ENCODE assay signal across 8 cellular contexts in the genomic region with DNA sequence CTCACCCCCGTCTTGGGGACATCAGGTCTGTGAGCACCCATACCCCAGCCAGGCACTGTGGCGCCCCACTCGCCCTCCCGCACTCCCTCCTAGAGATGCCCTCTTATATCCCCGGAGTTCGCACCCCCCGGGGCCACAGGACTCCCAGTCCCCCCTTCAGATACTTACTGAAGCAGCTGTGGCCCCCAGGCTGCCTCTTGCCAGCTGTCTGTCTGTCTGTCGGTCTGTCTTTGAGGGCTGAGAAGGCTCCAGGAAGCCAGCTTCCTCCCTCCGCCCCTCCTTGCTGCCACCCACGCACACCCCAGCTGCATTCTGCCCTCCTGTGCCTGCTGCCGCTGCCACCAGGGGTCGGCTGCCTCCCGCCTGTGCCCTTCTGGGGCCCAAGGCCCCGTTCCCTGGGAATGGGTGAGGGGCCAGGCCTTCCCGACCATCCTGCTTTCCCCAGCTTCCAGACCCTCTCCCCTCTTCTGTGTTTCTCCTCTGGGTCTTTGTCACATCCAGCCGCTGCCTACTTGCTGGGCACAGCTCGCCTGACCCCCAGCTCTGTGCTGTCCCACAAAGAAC. TPM values are rescaled to one million over a fixed set of nuclear protein-coding genes. Genes with fewer than 3 reads are reported as not detected.
DNase-seq lines count a peak whose midpoint lies in the region; ATAC-seq and TF ChIP-seq lines count a peak whose summit lies in the region.

Gene PTPN7 (minus strand): TSS at position 226 of the 564 bp plus-strand sequence. CDS start 1,200 bp downstream, outside the sequence.

- H3K27me3 Mint-ChIP-seq in activated CD4-positive, alpha-beta memory T cell treated with anti-CD3 and anti-CD28 coated beads for 36 hours: no peaks in the 10 kb centered on the region

- H3K9me3 Mint-ChIP-seq in activated CD4-positive, alpha-beta memory T cell treated with anti-CD3 and anti-CD28 coated beads for 36 hours: no peaks in the 10 kb centered on the region

- peak within 1 kb of the TSS; percentile 89 for H3K4me3 Mint-ChIP-seq in activated CD4-positive, alpha-beta memory T cell treated with anti-CD3 and anti-CD28 coated beads for 36 hours

- no peak for TF ChIP-seq RAD21 in Ishikawa (IDR thresholded peaks at IDR 0.05; ENCODE audit: low read depth)

- H3K27ac Mint-ChIP-seq in activated CD4-positive, alpha-beta memory T cell treated with anti-CD3 and anti-CD28 coated beads for 36 hours: peak within 1 kb of the TSS; percentile 97

- intact Hi-C loops in activated CD4-positive, alpha-beta memory T cell treated with anti-CD3 and anti-CD28 coated beads for 36 hours (cut with micrococcal nuclease): loop anchor here (1.0 to 10.0 kb wide), 4 partner anchors 15 to 724 kb away; partner anchors contain the start of genes PCAT6, RABIF and TIMM17A

- TF ChIP-seq EP300 in Ishikawa (IDR thresholded peaks at IDR 0.05; ENCODE audit: borderline replicate concordance): no peak

- peak; percentile 74 for TF ChIP-seq POLR2A in GM19193 (IDR thresholded peaks at IDR 0.05; ENCODE audit: extremely low read depth, insufficient read depth, insufficient read length)

- H3K36me3 Mint-ChIP-seq in activated CD4-positive, alpha-beta memory T cell treated with anti-CD3 and anti-CD28 coated beads for 36 hours: peaks cover 38% of the 10 kb centered on the region

- CTCF ChIA-PET in activated CD4-positive, alpha-beta memory T cell treated with anti-CD3 and anti-CD28 coated beads for 36 hours (lab: Charles Lee): interaction anchor here (0.6 to 5.0 kb wide), 15 partner anchors 9 to 265 kb away, joined by 3 to 50 read pairs (median 6); partner anchors contain the start of genes LGR6 and UBE2T

- DNase-seq in activated CD4-positive, alpha-beta memory T cell treated with anti-CD3 and anti-CD28 coated beads for 36 hours: peak; percentile 96
- DNase-seq in germinal center (ENCODE audit: low spot score): peak; percentile 90
- DNase-seq in stimulated activated CD4-positive, alpha-beta T cell treated with anti-CD3 and anti-CD28 coated beads, TNF-alpha, amount 100 ng/mL, for 24 hours (ENCODE audit: low read depth in 3 of 3): peak; percentile 75 to 91 (median 80)
- DNase-seq in NCI-H187 (lab: John Stamatoyannopoulos, UW): no peak
- DNase-seq in SW 1271 (lab: John Stamatoyannopoulos, UW): no peak

- no peak for ATAC-seq in GM19328 (IDR thresholded peaks at IDR 0.05; ENCODE audit: unreplicated experiment)

- peaks cover 73% of the 10 kb centered on the region for H3K4me1 Mint-ChIP-seq in activated CD4-positive, alpha-beta memory T cell treated with anti-CD3 and anti-CD28 coated beads for 36 hours (ENCODE audit: low read depth)

- POLR2A ChIA-PET in activated CD4-positive, alpha-beta memory T cell treated with anti-CD3 and anti-CD28 coated beads for 36 hours (lab: Charles Lee): interaction anchor here (0.9 to 5.6 kb wide), 4 partner anchors 13 to 188 kb away, joined by 3 to 57 read pairs (median 4); partner anchors contain the start of genes ARL8A, PPP1R12B and RNPEP

TF ChIP-seq in Ishikawa, 13 proteins besides CTCF, POLR2A, EP300 and RAD21:
- TF ChIP-seq, protein P1, sequence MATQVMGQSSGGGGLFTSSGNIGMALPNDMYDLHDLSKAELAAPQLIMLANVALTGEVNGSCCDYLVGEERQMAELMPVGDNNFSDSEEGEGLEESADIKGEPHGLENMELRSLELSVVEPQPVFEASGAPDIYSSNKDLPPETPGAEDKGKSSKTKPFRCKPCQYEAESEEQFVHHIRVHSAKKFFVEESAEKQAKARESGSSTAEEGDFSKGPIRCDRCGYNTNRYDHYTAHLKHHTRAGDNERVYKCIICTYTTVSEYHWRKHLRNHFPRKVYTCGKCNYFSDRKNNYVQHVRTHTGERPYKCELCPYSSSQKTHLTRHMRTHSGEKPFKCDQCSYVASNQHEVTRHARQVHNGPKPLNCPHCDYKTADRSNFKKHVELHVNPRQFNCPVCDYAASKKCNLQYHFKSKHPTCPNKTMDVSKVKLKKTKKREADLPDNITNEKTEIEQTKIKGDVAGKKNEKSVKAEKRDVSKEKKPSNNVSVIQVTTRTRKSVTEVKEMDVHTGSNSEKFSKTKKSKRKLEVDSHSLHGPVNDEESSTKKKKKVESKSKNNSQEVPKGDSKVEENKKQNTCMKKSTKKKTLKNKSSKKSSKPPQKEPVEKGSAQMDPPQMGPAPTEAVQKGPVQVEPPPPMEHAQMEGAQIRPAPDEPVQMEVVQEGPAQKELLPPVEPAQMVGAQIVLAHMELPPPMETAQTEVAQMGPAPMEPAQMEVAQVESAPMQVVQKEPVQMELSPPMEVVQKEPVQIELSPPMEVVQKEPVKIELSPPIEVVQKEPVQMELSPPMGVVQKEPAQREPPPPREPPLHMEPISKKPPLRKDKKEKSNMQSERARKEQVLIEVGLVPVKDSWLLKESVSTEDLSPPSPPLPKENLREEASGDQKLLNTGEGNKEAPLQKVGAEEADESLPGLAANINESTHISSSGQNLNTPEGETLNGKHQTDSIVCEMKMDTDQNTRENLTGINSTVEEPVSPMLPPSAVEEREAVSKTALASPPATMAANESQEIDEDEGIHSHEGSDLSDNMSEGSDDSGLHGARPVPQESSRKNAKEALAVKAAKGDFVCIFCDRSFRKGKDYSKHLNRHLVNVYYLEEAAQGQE (IDR thresholded peaks at IDR 0.05; ENCODE audit: low read depth): no peak
- TF ChIP-seq EGR1 (IDR thresholded peaks at IDR 0.05): peak; percentile 68

RNA-seq across cellular contexts. Expression of gene PTPN7, which starts in this region (rescaled TPM):
- total RNA-seq in activated CD4-positive, alpha-beta memory T cell treated with anti-CD3 and anti-CD28 coated beads for 36 hours: 100 to 1,000 TPM; 197 to 199 TPM

Comparison
In these comparisons a context has a peak if more than half of its experiments do, and no peak if none do; other contexts are left out.
1. DNase-seq: peak in activated CD4-positive, alpha-beta memory T cell treated with anti-CD3 and anti-CD28 coated beads for 36 hours (single experiment), germinal center (single experiment) and stimulated activated CD4-positive, alpha-beta T cell treated with anti-CD3 and anti-CD28 coated beads, TNF-alpha, amount 100 ng/mL, for 24 hours (3 of 3); none in NCI-H187 (0 of 2) and SW 1271 (0 of 2).